11 cellular contexts compared by ENCODE assay signal in the genomic region with DNA sequence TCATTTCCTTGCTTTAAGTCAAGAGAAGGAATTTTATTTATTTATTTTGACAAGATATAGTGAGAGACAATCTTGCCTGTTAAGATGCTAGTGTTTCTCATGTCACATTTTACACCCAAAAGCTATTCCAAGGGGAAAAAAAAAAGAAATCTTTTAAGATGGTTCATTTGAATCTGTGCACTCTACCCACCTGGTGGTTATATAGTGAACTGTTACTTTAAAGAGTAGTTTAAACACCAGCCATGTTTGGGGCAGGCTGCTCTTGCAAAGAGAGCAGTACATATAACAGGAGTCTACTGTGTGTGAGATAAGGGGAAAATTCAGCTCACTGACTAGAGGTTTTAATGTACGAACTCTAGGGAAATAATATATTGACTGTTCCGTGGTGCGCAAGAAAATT.
DNase-seq lines count a peak whose midpoint lies in the region; ATAC-seq and TF ChIP-seq lines count a peak whose summit lies in the region.
"Had no signal": no experiment of that assay in that cellular context is flagged by ENCODE, and none has a peak within 500 bp of the region (broad histone marks: within the 10 kb centered on the region; RNA-seq: fewer than 3 reads in every experiment).

No MANE protein-coding gene starts in this region.

- DNase-seq in DMS 273 (lab: John Stamatoyannopoulos, UW; ENCODE audit: unreplicated experiment) (peak; percentile 77), HuH-7 (ENCODE audit: low spot score) (peak; percentile 8), NCI-H69 (lab: John Stamatoyannopoulos, UW) (peak; percentile 83), erythroblast (lab: John Stamatoyannopoulos, UW) (no peak)
- DNase-seq in stimulated activated naive CD4-positive, alpha-beta T cell (lab: John Stamatoyannopoulos, UW): no peak
- DNase-seq: activated B cell treated with CpG ODN at 0.5 μM for 24 hours; activated effector memory CD4-positive, alpha-beta T cell treated with Interleukin-2 at 50 U/mL for 16 hours; natural killer cell had no signal

- H3K27me3 ChIP-seq in endocrine pancreas (ENCODE audit: control insufficient read depth, insufficient read depth, low read length): no peaks in the 10 kb centered on the region

- no peak for ATAC-seq in GM18511 (IDR thresholded peaks at IDR 0.05; ENCODE audit: unreplicated experiment)
- ATAC-seq in GM19455 (IDR thresholded peaks at IDR 0.05; ENCODE audit: unreplicated experiment): no peak
- ATAC-seq: natural killer cell had no signal

- H3K4me3 ChIP-seq in endocrine pancreas (ENCODE audit: control insufficient read depth, insufficient read depth, low read length): peak overlapping the region; percentile 85

- H3K36me3 ChIP-seq in endocrine pancreas (ENCODE audit: control insufficient read depth, insufficient read depth, low read length): no peaks in the 10 kb centered on the region

- peaks cover 39% of the 10 kb centered on the region for H3K4me1 ChIP-seq in endocrine pancreas (ENCODE audit: control insufficient read depth, insufficient read depth, low read length)

- TF ChIP-seq POLR2A in erythroblast (IDR thresholded peaks at IDR 0.05; ENCODE audit: low read length): no peak

- H3K9me3 ChIP-seq in endocrine pancreas (ENCODE audit: control insufficient read depth, low read length): no peaks in the 10 kb centered on the region

- H3K9ac ChIP-seq in endocrine pancreas (ENCODE audit: control insufficient read depth, insufficient read depth, low read length): no peak overlapping the region

Comparison
In these comparisons a context has a peak if more than half of its experiments do, and no peak if none do; other contexts are left out.
1. DNase-seq: peak in DMS 273 (single experiment), HuH-7 (single experiment) and NCI-H69 (single experiment); none in stimulated activated naive CD4-positive, alpha-beta T cell (0 of 6) and erythroblast (0 of 2).